Comparison of ENCODE assay signal across 1 cellular context in the genomic region with DNA sequence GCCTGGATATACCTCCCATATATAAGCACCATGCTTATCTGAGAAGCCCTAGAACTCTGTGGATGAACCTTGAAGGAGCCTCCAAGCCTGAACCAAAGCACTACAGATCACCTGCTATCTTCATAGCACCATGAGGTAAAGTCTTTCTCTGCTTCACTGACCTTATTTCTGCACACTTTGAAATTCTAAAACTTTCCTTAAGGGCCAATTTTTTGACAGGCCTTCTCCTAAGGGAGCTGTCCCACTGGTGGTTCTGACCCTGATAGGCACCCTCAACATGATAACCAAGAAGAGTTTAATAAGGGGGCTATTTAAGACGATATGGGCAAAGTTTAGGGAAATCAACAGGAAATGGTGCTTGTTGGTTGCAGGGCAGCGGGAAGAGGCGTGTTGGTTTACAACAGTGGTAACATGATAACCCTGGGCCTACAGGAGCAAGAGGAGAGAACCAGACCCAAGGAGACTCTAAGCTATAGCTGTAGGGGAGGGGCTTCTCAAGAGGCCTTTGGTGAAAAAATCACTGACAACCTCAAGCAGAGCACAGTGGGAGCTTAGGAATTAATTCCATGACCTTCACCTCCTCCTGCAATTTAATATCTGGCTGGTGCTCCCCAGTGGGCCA.
TF ChIP-seq lines count a peak whose summit lies in the region.

A gene with protein sequence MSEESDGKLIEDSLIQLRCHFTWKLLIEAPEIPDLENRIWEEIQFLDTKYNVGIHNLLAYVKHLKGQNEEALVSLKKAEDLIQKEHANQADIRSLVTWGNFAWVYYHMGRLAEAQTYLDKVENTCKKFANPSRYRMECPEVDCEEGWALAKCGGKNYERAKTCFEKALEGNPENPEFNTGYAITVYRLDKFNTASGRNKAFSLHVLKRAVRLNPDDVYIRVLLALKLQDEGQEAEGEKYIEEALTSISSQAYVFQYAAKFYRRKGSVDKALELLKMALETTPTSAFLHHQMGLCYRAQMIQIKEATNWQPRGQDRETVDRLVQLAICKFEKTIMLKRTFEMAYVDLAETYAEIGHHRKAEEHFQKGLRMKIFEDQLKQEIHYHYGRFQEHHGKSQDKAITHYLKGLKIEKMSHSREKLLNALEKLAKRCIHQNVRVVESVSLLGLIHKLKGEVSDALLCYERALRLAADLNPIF (plus strand): TSS at position 51 of the 622 bp plus-strand sequence. CDS start 80 bp downstream, at position 131.

TF ChIP-seq in GM23338, 12 proteins besides CTCF, POLR2A, EP300 and RAD21:
- TF ChIP-seq, protein P1, sequence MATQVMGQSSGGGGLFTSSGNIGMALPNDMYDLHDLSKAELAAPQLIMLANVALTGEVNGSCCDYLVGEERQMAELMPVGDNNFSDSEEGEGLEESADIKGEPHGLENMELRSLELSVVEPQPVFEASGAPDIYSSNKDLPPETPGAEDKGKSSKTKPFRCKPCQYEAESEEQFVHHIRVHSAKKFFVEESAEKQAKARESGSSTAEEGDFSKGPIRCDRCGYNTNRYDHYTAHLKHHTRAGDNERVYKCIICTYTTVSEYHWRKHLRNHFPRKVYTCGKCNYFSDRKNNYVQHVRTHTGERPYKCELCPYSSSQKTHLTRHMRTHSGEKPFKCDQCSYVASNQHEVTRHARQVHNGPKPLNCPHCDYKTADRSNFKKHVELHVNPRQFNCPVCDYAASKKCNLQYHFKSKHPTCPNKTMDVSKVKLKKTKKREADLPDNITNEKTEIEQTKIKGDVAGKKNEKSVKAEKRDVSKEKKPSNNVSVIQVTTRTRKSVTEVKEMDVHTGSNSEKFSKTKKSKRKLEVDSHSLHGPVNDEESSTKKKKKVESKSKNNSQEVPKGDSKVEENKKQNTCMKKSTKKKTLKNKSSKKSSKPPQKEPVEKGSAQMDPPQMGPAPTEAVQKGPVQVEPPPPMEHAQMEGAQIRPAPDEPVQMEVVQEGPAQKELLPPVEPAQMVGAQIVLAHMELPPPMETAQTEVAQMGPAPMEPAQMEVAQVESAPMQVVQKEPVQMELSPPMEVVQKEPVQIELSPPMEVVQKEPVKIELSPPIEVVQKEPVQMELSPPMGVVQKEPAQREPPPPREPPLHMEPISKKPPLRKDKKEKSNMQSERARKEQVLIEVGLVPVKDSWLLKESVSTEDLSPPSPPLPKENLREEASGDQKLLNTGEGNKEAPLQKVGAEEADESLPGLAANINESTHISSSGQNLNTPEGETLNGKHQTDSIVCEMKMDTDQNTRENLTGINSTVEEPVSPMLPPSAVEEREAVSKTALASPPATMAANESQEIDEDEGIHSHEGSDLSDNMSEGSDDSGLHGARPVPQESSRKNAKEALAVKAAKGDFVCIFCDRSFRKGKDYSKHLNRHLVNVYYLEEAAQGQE (IDR thresholded peaks at IDR 0.05; ENCODE audit: unreplicated experiment), result peak; percentile 21
- TF ChIP-seq, protein P2, sequence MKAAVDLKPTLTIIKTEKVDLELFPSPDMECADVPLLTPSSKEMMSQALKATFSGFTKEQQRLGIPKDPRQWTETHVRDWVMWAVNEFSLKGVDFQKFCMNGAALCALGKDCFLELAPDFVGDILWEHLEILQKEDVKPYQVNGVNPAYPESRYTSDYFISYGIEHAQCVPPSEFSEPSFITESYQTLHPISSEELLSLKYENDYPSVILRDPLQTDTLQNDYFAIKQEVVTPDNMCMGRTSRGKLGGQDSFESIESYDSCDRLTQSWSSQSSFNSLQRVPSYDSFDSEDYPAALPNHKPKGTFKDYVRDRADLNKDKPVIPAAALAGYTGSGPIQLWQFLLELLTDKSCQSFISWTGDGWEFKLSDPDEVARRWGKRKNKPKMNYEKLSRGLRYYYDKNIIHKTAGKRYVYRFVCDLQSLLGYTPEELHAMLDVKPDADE (IDR thresholded peaks at IDR 0.05), result no peak
